ENCODE assay signal across 19 cellular contexts in genomic region chr14:86405250-86405649, GRCh38.
A peak's percentile ranks its signal among the peaks of the same experiment; 100 is the strongest.
DNase-seq lines count a peak whose midpoint lies in the region; ATAC-seq, FAIRE-seq and TF ChIP-seq lines count a peak whose summit lies in the region.
"Had no signal": no experiment of that assay in that cellular context is flagged by ENCODE, and none has a peak within 500 bp of the region (broad histone marks: within the 10 kb centered on the region; RNA-seq: fewer than 3 reads in every experiment).

No MANE protein-coding gene starts in this region.

- H3K4me1 Mint-ChIP-seq in glutamatergic neuron (ENCODE audit: low read depth, unreplicated experiment) = peaks cover 4% of the 10 kb centered on the region
- H3K4me1 Mint-ChIP-seq: CD4-positive, alpha-beta memory T cell; IgD-negative memory B cell had no signal

- H3K4me3 ChIP-seq in A549 = no peak overlapping the region
- H3K4me3 ChIP-seq in RWPE2 (ENCODE audit: severe bottlenecking) = no peak overlapping the region
- H3K4me3 ChIP-seq in choroid plexus epithelial cell (ENCODE audit: low read depth, low read length) = no peak overlapping the region

- H3K9me3 Mint-ChIP-seq in glutamatergic neuron (ENCODE audit: unreplicated experiment) = no peaks in the 10 kb centered on the region

- H3K9me3 ChIP-seq in A549 (no peaks in the 10 kb centered on the region; the same call in 2 of the 3 replicates), RWPE2 (ENCODE audit: severe bottlenecking) (no peaks in the 10 kb centered on the region)
- H3K9me3 ChIP-seq: BE2C had no signal

- DNase-seq in A549 (ENCODE audit: low read depth in 1 of 2, low spot score in 1 of 2) = no peak
- no peak for DNase-seq in RWPE2 (ENCODE audit: low spot score)
- DNase-seq in choroid plexus epithelial cell (ENCODE audit: low read depth) = peak; percentile 42
- no peak for DNase-seq in glutamatergic neuron
- DNase-seq in D721Med (ENCODE audit: insufficient read length, low spot score) = no peak
- no peak for DNase-seq in cerebellar cortex (ENCODE audit: low spot score)
- no peak for DNase-seq in activated CD8-positive, alpha-beta memory T cell treated with anti-CD3 and anti-CD28 coated beads for 24 hours
- no peak for DNase-seq in omental fat pad (ENCODE audit: low spot score)
- DNase-seq: CD4-positive, alpha-beta memory T cell; DMS153; DND-41; GDM1 had no signal

- no peaks in the 10 kb centered on the region for H3K36me3 ChIP-seq in RWPE2 (ENCODE audit: low read depth)
- H3K36me3 ChIP-seq: BE2C had no signal

- WGBS in A549 (ENCODE audit: missing lambda C conversion rate) = 19% methylated on average over 1 of the region's 1 CpG

- CTCF ChIA-PET in A549 (lab: Yijun Ruan, JAX) = no interaction called here

- H3K27me3 Mint-ChIP-seq in glutamatergic neuron (ENCODE audit: unreplicated experiment) = no peaks in the 10 kb centered on the region
- H3K27me3 Mint-ChIP-seq: CD4-positive, alpha-beta memory T cell; IgD-negative memory B cell had no signal

- TF ChIP-seq POLR2A in A549 (IDR thresholded peaks at IDR 0.05; ENCODE audit: low read length) = no peak

- no peak for TF ChIP-seq RAD21 in A549 (conservative IDR thresholded peaks at IDR 0.05 in 1 of 2, IDR thresholded peaks at IDR 0.05 in 1 of 2)

- H3K27ac Mint-ChIP-seq in glutamatergic neuron (ENCODE audit: unreplicated experiment) = peak overlapping the region; percentile 75
- H3K27ac Mint-ChIP-seq: CD4-positive, alpha-beta memory T cell; IgD-negative memory B cell had no signal

- ATAC-seq in A549 (no peak), RWPE2 (ENCODE audit: low read depth) (no peak), omental fat pad (ENCODE audit: low FRiP score) (no peak)
- ATAC-seq: HCT116 had no signal

- POLR2A ChIA-PET in A549 (lab: Yijun Ruan, JAX) = no interaction called here

- no peaks in the 10 kb centered on the region for H3K36me3 Mint-ChIP-seq in glutamatergic neuron (ENCODE audit: unreplicated experiment)
- H3K36me3 Mint-ChIP-seq: CD4-positive, alpha-beta memory T cell; IgD-negative memory B cell had no signal

- FAIRE-seq in A549 (lab: Jason Lieb, UNC) = no peak
- no peak for FAIRE-seq in D721Med (lab: Jason Lieb, UNC)
- FAIRE-seq: GM12892, GM19239, H54 had no signal

- H3K27ac ChIP-seq in A549 (peak overlapping the region in 1 of 2 experiments; percentile 2; a peak in 2 of 6 replicates), RWPE2 (ENCODE audit: poor library complexity, severe bottlenecking) (peak overlapping the region; percentile 11)
- H3K27ac ChIP-seq: C4-2B had no signal

- H3K27me3 ChIP-seq in RWPE2 (ENCODE audit: insufficient read depth, poor library complexity, severe bottlenecking) = no peaks in the 10 kb centered on the region
- H3K27me3 ChIP-seq: BE2C had no signal

- no peak overlapping the region for H3K4me3 Mint-ChIP-seq in glutamatergic neuron (ENCODE audit: unreplicated experiment)
- H3K4me3 Mint-ChIP-seq: CD4-positive, alpha-beta memory T cell; IgD-negative memory B cell had no signal

- TF ChIP-seq EP300 in A549 (IDR thresholded peaks at IDR 0.05) = no peak

- TF ChIP-seq CTCF in A549 (IDR thresholded peaks at IDR 0.05) = no peak
- TF ChIP-seq CTCF in RWPE2 (IDR thresholded peaks at IDR 0.05; ENCODE audit: poor library complexity, severe bottlenecking) = no peak
- TF ChIP-seq CTCF in choroid plexus epithelial cell (conservative IDR thresholded peaks at IDR 0.05; ENCODE audit: low read depth, low read length) = no peak
- no peak for TF ChIP-seq CTCF in glutamatergic neuron (IDR thresholded peaks at IDR 0.05; ENCODE audit: partially characterized antibody, unreplicated experiment)
- TF ChIP-seq CTCF in D721Med (IDR thresholded peaks at IDR 0.05; ENCODE audit: insufficient read depth, missing control alignments) = no peak
- no peak for TF ChIP-seq CTCF in omental fat pad (IDR thresholded peaks at IDR 0.05)

- H3K4me2 ChIP-seq in A549 = peak overlapping the region; percentile 50

- H3K4me1 ChIP-seq in A549 = peaks cover 9% of the 10 kb centered on the region; the same call in 2 of the 3 replicates
- no peaks in the 10 kb centered on the region for H3K4me1 ChIP-seq in RWPE2 (ENCODE audit: insufficient read depth, poor library complexity, severe bottlenecking)

TF ChIP-seq in A549, 52 proteins besides CTCF, POLR2A, EP300 and RAD21:
- TF ChIP-seq MAFK (IDR thresholded peaks at IDR 0.05; ENCODE audit: partially characterized antibody) = peak; percentile 93
- no peak for TF ChIP-seq RARB (CRISPR knock-in tag; IDR thresholded peaks at IDR 0.05)
- TF ChIP-seq PHF8 (IDR thresholded peaks at IDR 0.05; ENCODE audit: borderline replicate concordance, low read depth) = no peak
